ENCODE assay signal across 8 cellular contexts in genomic region chr10:117004238-117004626, GRCh38. TPM values are rescaled to one million over a fixed set of nuclear protein-coding genes. Genes with fewer than 3 reads are reported as not detected.
DNase-seq lines count a peak whose midpoint lies in the region; ATAC-seq and TF ChIP-seq lines count a peak whose summit lies in the region.

No MANE protein-coding gene starts in this region.

- H3K36me3 Mint-ChIP-seq in activated T-cell treated with anti-CD3 and anti-CD28 coated beads, Interleukin-2, amount 50 U/mL, for 72 hours (ENCODE audit: insufficient read depth in 2 of 2) = no peaks in the 10 kb centered on the region
- no peaks in the 10 kb centered on the region for H3K36me3 Mint-ChIP-seq in activated T-helper 1 cell treated with anti-CD3 and anti-CD28 coated beads, Interleukin-12 subunit alpha, Interleukin-12 subunit beta, Interleukin-2, Interleukin-4 antibody, amounts not matched to agents 30 ng/mL and 10 ng/mL and 1 ng/mL, durations not matched to agents 14 hours and 24 hours and 36 hours (ENCODE audit: low read depth)

- no peaks in the 10 kb centered on the region for H3K4me1 Mint-ChIP-seq in activated T-cell treated with anti-CD3 and anti-CD28 coated beads, Interleukin-2, amount 50 U/mL, for 72 hours (ENCODE audit: low read depth)
- H3K4me1 Mint-ChIP-seq in activated T-helper 1 cell treated with anti-CD3 and anti-CD28 coated beads, Interleukin-12 subunit alpha, Interleukin-12 subunit beta, Interleukin-2, Interleukin-4 antibody, amounts not matched to agents 30 ng/mL and 10 ng/mL and 1 ng/mL, durations not matched to agents 14 hours and 24 hours and 36 hours (ENCODE audit: low read depth) = no peaks in the 10 kb centered on the region

- H3K27ac Mint-ChIP-seq in activated T-cell treated with anti-CD3 and anti-CD28 coated beads, Interleukin-2, amount 50 U/mL, for 72 hours = no peak overlapping the region
- no peak overlapping the region for H3K27ac Mint-ChIP-seq in activated T-helper 1 cell treated with anti-CD3 and anti-CD28 coated beads, Interleukin-12 subunit alpha, Interleukin-12 subunit beta, Interleukin-2, Interleukin-4 antibody, amounts not matched to agents 30 ng/mL and 10 ng/mL and 1 ng/mL, durations not matched to agents 14 hours and 24 hours and 36 hours

- no CpG with 5 or more reads among the region's 7 CpGs for WGBS in iPS DF 6.9 (ENCODE audit: insufficient coverage, insufficient read length)
- WGBS in stomach, 5 donors = 18 to 27% (median 21%) methylated on average over 7 of the region's 7 CpGs

- H3K27me3 Mint-ChIP-seq in activated T-cell treated with anti-CD3 and anti-CD28 coated beads, Interleukin-2, amount 50 U/mL, for 72 hours (ENCODE audit: low read depth) = peaks cover 44% of the 10 kb centered on the region
- peaks cover 29% of the 10 kb centered on the region for H3K27me3 Mint-ChIP-seq in activated T-helper 1 cell treated with anti-CD3 and anti-CD28 coated beads, Interleukin-12 subunit alpha, Interleukin-12 subunit beta, Interleukin-2, Interleukin-4 antibody, amounts not matched to agents 30 ng/mL and 10 ng/mL and 1 ng/mL, durations not matched to agents 14 hours and 24 hours and 36 hours (ENCODE audit: insufficient read depth)

- peak overlapping the region; percentile 80 to 84 for H3K4me3 Mint-ChIP-seq in activated T-cell treated with anti-CD3 and anti-CD28 coated beads, Interleukin-2, amount 50 U/mL, for 72 hours
- H3K4me3 Mint-ChIP-seq in activated T-helper 1 cell treated with anti-CD3 and anti-CD28 coated beads, Interleukin-12 subunit alpha, Interleukin-12 subunit beta, Interleukin-2, Interleukin-4 antibody, amounts not matched to agents 30 ng/mL and 10 ng/mL and 1 ng/mL, durations not matched to agents 14 hours and 24 hours and 36 hours = peak overlapping the region; percentile 37

- no peak for DNase-seq in activated T-cell treated with anti-CD3 and anti-CD28 coated beads, Interleukin-2, amount 50 U/mL, for 72 hours
- no peak for DNase-seq in activated T-cell treated with anti-CD3 and anti-CD28 coated beads, Interleukin-2, amount 50 U/mL, for 1 hour
- no peak for DNase-seq in activated T-helper 1 cell treated with anti-CD3 and anti-CD28 coated beads, Interleukin-12 subunit alpha, Interleukin-12 subunit beta, Interleukin-2, Interleukin-4 antibody, amounts not matched to agents 30 ng/mL and 10 ng/mL and 1 ng/mL, durations not matched to agents 14 hours and 24 hours and 36 hours (ENCODE audit: low spot score)
- DNase-seq in iPS DF 6.9 (ENCODE audit: low read depth, low spot score) (no peak), stomach (no peak), hippocampal formation (lab: John Stamatoyannopoulos, UW) (no peak), posterior vena cava (ENCODE audit: low spot score) (no peak)

- TF ChIP-seq EP300 in stomach (IDR thresholded peaks at IDR 0.05) = no peak

- no peak for TF ChIP-seq POLR2A in stomach (IDR thresholded peaks at IDR 0.05)

- peak overlapping the region; percentile 76; the same call in 1 of the 2 replicates for H3K4me3 ChIP-seq in iPS DF 6.9 (ENCODE audit: low read length)
- H3K4me3 ChIP-seq in stomach = peak overlapping the region; percentile 65 to 85 (median 75)

- H3K27me3 ChIP-seq in iPS DF 6.9 (ENCODE audit: control insufficient read depth, insufficient read depth, low read length) = no peaks in the 10 kb centered on the region
- peaks cover 0 to 18% (median 0%) of the 10 kb centered on the region in 3 donors for H3K27me3 ChIP-seq in stomach

- H3K27ac ChIP-seq in iPS DF 6.9 (ENCODE audit: low read length) (no peak overlapping the region), stomach (peak overlapping the region; percentile 88 to 96 (median 92))

- no peaks in the 10 kb centered on the region for H3K9me3 ChIP-seq in iPS DF 6.9 (ENCODE audit: control insufficient read depth, insufficient read depth, low read length)
- H3K9me3 ChIP-seq in stomach = no peaks in the 10 kb centered on the region

- H3K9me3 Mint-ChIP-seq in activated T-cell treated with anti-CD3 and anti-CD28 coated beads, Interleukin-2, amount 50 U/mL, for 72 hours = no peaks in the 10 kb centered on the region
- H3K9me3 Mint-ChIP-seq in activated T-helper 1 cell treated with anti-CD3 and anti-CD28 coated beads, Interleukin-12 subunit alpha, Interleukin-12 subunit beta, Interleukin-2, Interleukin-4 antibody, amounts not matched to agents 30 ng/mL and 10 ng/mL and 1 ng/mL, durations not matched to agents 14 hours and 24 hours and 36 hours = no peaks in the 10 kb centered on the region

- no peak for ATAC-seq in activated T-cell treated with anti-CD3 and anti-CD28 coated beads, Interleukin-2, amount 50 U/mL, for 72 hours (replicated peaks in 1 of 2)
- peak; percentile 34 for ATAC-seq in HG03095 (IDR thresholded peaks at IDR 0.05; ENCODE audit: unreplicated experiment)

- H3K4me1 ChIP-seq in iPS DF 6.9 (ENCODE audit: control insufficient read depth, insufficient read depth, low read length) (no peaks in the 10 kb centered on the region), stomach (peaks cover 9 to 24% (median 19%) of the 10 kb centered on the region in 4 donors)

- TF ChIP-seq CTCF in stomach (IDR thresholded peaks at IDR 0.05) = no peak

- intact Hi-C loops in activated T-helper 1 cell treated with anti-CD3 and anti-CD28 coated beads, Interleukin-12 subunit alpha, Interleukin-12 subunit beta, Interleukin-2, Interleukin-4 antibody, amounts not matched to agents 30 ng/mL and 10 ng/mL and 1 ng/mL, durations not matched to agents 14 hours and 24 hours and 36 hours (cut with micrococcal nuclease) = no loop called here
- intact Hi-C loops in stomach (cut with DNase I; ENCODE audit: low total_unique reads) = no loop called here
- intact Hi-C loops in posterior vena cava (cut with DNase I) = no loop called here

- H3K36me3 ChIP-seq in iPS DF 6.9 (ENCODE audit: control insufficient read depth, insufficient read depth, low read length) (no peaks in the 10 kb centered on the region), stomach (no peaks in the 10 kb centered on the region)

RNA-seq across cellular contexts. Expression of gene SHTN1, which starts 0.8 kb away (rescaled TPM):
- under 1 TPM; 0.19 to 0.31 TPM for total RNA-seq in activated T-cell treated with anti-CD3 and anti-CD28 coated beads, Interleukin-2, amount 50 U/mL, for 72 hours
- not detected in 2 replicates for total RNA-seq in activated T-helper 1 cell treated with anti-CD3 and anti-CD28 coated beads, Interleukin-12 subunit alpha, Interleukin-12 subunit beta, Interleukin-2, Interleukin-4 antibody, amounts not matched to agents 30 ng/mL and 10 ng/mL and 1 ng/mL, durations not matched to agents 14 hours and 24 hours and 36 hours
- total RNA-seq in stomach (10 to 100 TPM; 13.3 to 49.1 (median 19.3) TPM), posterior vena cava (10 to 100 TPM; 11.9 to 14.4 TPM)
- polyA plus RNA-seq in stomach = 10 to 100 TPM in 1 of 3 donors, 1 to 10 TPM in 2; 7.4 to 10.2 (median 8.8) TPM

Comparison
In these comparisons a context has a peak if more than half of its experiments do, and no peak if none do; other contexts are left out.
1. RNA of gene SHTN1, which starts 0.8 kb away (total RNA-seq): 13.3 to 49.1 TPM in stomach and 11.9 to 14.4 TPM in posterior vena cava; 0.19 to 0.31 TPM in activated T-cell treated with anti-CD3 and anti-CD28 coated beads, Interleukin-2, amount 50 U/mL, for 72 hours and not detected in activated T-helper 1 cell treated with anti-CD3 and anti-CD28 coated beads, Interleukin-12 subunit alpha, Interleukin-12 subunit beta, Interleukin-2, Interleukin-4 antibody, amounts not matched to agents 30 ng/mL and 10 ng/mL and 1 ng/mL, durations not matched to agents 14 hours and 24 hours and 36 hours; every median in the first group is over 4 times any median in the second.